In genomic region chr3:130973401-130973800, GRCh38 we compare ENCODE assay signal across 28 cellular contexts.
"Had no signal": no experiment of that assay in that cellular context is flagged by ENCODE, and none has a peak within 500 bp of the region (broad histone marks: within the 10 kb centered on the region; RNA-seq: fewer than 3 reads in every experiment).

No MANE protein-coding gene starts in this region.

- H3K4me1 ChIP-seq: lower lobe of right lung, pancreas, prostate gland, sigmoid colon, spleen, tibial artery, upper lobe of right lung had no signal

- H3K27ac ChIP-seq: lower lobe of right lung, pancreas, prostate gland, sigmoid colon, spleen, suprapubic skin, thoracic aorta, tibial artery, upper lobe of right lung had no signal

- H3K9me3 Mint-ChIP-seq: nephron; neural crest cell; stimulated activated naive B cell treated with anti-CD40 and anti-IgM and Interleukin-4, amounts not matched to agents 10 μg/mL and 1 μg/mL and 100 μg/mL, for 72 hours; stimulated activated naive CD8-positive, alpha-beta T cell treated with anti-CD3 and anti-CD28 coated beads, Interleukin-15, Interleukin-2, amounts not matched to agents 100 ng/mL and 50 ng/mL, for 24 hours had no signal

- H3K9me3 ChIP-seq: lower lobe of right lung, pancreas, prostate gland, sigmoid colon, suprapubic skin, thoracic aorta, tibial artery, upper lobe of right lung had no signal

- H3K27me3 ChIP-seq: pancreas, sigmoid colon, spleen, suprapubic skin, tibial artery, upper lobe of right lung had no signal

- H3K27ac Mint-ChIP-seq: nephron; stimulated activated naive B cell treated with anti-CD40 and anti-IgM and Interleukin-4, amounts not matched to agents 10 μg/mL and 1 μg/mL and 100 μg/mL, for 72 hours; stimulated activated naive CD8-positive, alpha-beta T cell treated with anti-CD3 and anti-CD28 coated beads, Interleukin-15, Interleukin-2, amounts not matched to agents 100 ng/mL and 50 ng/mL, for 24 hours had no signal

- H3K27me3 Mint-ChIP-seq: naive thymus-derived CD8-positive, alpha-beta T cell; stimulated activated naive B cell treated with anti-CD40 and anti-IgM and Interleukin-4, amounts not matched to agents 10 μg/mL and 1 μg/mL and 100 μg/mL, for 72 hours; stimulated activated naive CD8-positive, alpha-beta T cell treated with anti-CD3 and anti-CD28 coated beads, Interleukin-15, Interleukin-2, amounts not matched to agents 100 ng/mL and 50 ng/mL, for 24 hours had no signal

- ATAC-seq: left cardiac atrium; left lobe of liver; lower lobe of right lung; naive thymus-derived CD8-positive, alpha-beta T cell; pancreas; right cardiac atrium; stimulated activated naive B cell treated with anti-CD40 and anti-IgM and Interleukin-4, amounts not matched to agents 10 μg/mL and 1 μg/mL and 100 μg/mL, for 72 hours; upper lobe of right lung had no signal

- DNase-seq: hippocampal formation; kidney glomerular epithelial cell; left cardiac atrium; lower lobe of right lung; mammary epithelial cell; mesenchymal stem cell; naive thymus-derived CD8-positive, alpha-beta T cell; nucleus accumbens; pancreas; posterior cingulate gyrus; retina; right cardiac atrium; sigmoid colon; small intestine; spleen; stimulated activated CD4-positive, alpha-beta T cell treated with anti-CD3 and anti-CD28 coated beads, Interleukin-4, amount 100 ng/mL, for 4 hours; stimulated activated CD8-positive, alpha-beta memory T cell treated with anti-CD3 and anti-CD28 coated beads, Interleukin-4, amount 100 ng/mL, for 48 hours; stimulated activated naive B cell treated with anti-CD40 and anti-IgM and Interleukin-4, amounts not matched to agents 10 μg/mL and 1 μg/mL and 100 μg/mL, for 72 hours; tibial artery; trophoblast cell; upper lobe of right lung had no signal

- H3K4me3 ChIP-seq: lower lobe of right lung, pancreas, prostate gland, sigmoid colon, spleen, suprapubic skin, thoracic aorta, tibial artery, upper lobe of right lung had no signal

- H3K36me3 ChIP-seq: prostate gland had no signal

- H3K4me3 Mint-ChIP-seq: naive thymus-derived CD8-positive, alpha-beta T cell; nephron; neural crest cell; stimulated activated naive B cell treated with anti-CD40 and anti-IgM and Interleukin-4, amounts not matched to agents 10 μg/mL and 1 μg/mL and 100 μg/mL, for 72 hours; stimulated activated naive CD8-positive, alpha-beta T cell treated with anti-CD3 and anti-CD28 coated beads, Interleukin-15, Interleukin-2, amounts not matched to agents 100 ng/mL and 50 ng/mL, for 24 hours had no signal

- H3K4me1 Mint-ChIP-seq: naive thymus-derived CD8-positive, alpha-beta T cell; nephron; neural crest cell had no signal
